In genomic region chr17:12928736-12929135, GRCh38 we compare ENCODE assay signal across 9 cellular contexts.
DNase-seq lines count a peak whose midpoint lies in the region; ATAC-seq and TF ChIP-seq lines count a peak whose summit lies in the region.
"Had no signal": no experiment of that assay in that cellular context is flagged by ENCODE, and none has a peak within 500 bp of the region (broad histone marks: within the 10 kb centered on the region; RNA-seq: fewer than 3 reads in every experiment).

No MANE protein-coding gene starts in this region.

- no peaks in the 10 kb centered on the region for H4K20me1 ChIP-seq in Loucy (ENCODE audit: insufficient read depth, low read length, poor library complexity, severe bottlenecking)

- no peak overlapping the region for H2AFZ ChIP-seq in Loucy (ENCODE audit: low read length)

- H3K4ac ChIP-seq in mesendoderm (ENCODE audit: low read depth, low read length): no peak overlapping the region

- no peaks in the 10 kb centered on the region for H3K9me2 ChIP-seq in Loucy (replicated peaks; ENCODE audit: low read depth, low read length)

- H3K18ac ChIP-seq in mesendoderm (ENCODE audit: low read length): no peak overlapping the region

- H3K9ac ChIP-seq in Loucy (ENCODE audit: low read depth, low read length, poor library complexity, severe bottlenecking) (no peak overlapping the region), mesendoderm (ENCODE audit: low read length) (no peak overlapping the region)

- H3K36me3 ChIP-seq in Loucy (ENCODE audit: insufficient read depth, low read length) (no peaks in the 10 kb centered on the region), mesendoderm (ENCODE audit: control insufficient read depth, insufficient read depth, low read length) (no peaks in the 10 kb centered on the region)
- H3K36me3 ChIP-seq: SJCRH30, thoracic aorta had no signal

- H3K79me1 ChIP-seq in mesendoderm (ENCODE audit: low read length): no peaks in the 10 kb centered on the region

- H2AK5ac ChIP-seq in mesendoderm (ENCODE audit: low read length): no peak overlapping the region

- peak; percentile 28 for TF ChIP-seq CTCF in Loucy (conservative IDR thresholded peaks at IDR 0.05; ENCODE audit: low read length)
- peak; percentile 24 for TF ChIP-seq CTCF in astrocyte of the spinal cord (IDR thresholded peaks at IDR 0.05; ENCODE audit: low read depth, low read length)

- H3K27me3 ChIP-seq in Loucy (ENCODE audit: insufficient read depth, low read length, poor library complexity, severe bottlenecking): no peaks in the 10 kb centered on the region
- no peaks in the 10 kb centered on the region for H3K27me3 ChIP-seq in mesendoderm (ENCODE audit: insufficient read depth, low read length, poor library complexity)

- peak; percentile 24 for DNase-seq in ELR (ENCODE audit: low read depth)
- peak; percentile 3 for DNase-seq in astrocyte of the spinal cord (ENCODE audit: low read depth, low spot score)
- DNase-seq in mesendoderm: peak; percentile 56
- DNase-seq in stimulated activated CD4-positive, alpha-beta T cell treated with anti-CD3 and anti-CD28 coated beads, Interleukin-4, amount 100 ng/mL, for 4 hours: no peak

- H3K79me2 ChIP-seq in Loucy (ENCODE audit: insufficient read depth, low read length): no peaks in the 10 kb centered on the region
- H3K79me2 ChIP-seq in mesendoderm (ENCODE audit: control insufficient read depth, insufficient read depth, low read length): no peaks in the 10 kb centered on the region

- H3K27ac ChIP-seq in mesendoderm (ENCODE audit: low read depth, low read length): no peak overlapping the region
- H3K27ac ChIP-seq: SJCRH30 had no signal

- H3K4me2 ChIP-seq in Loucy (ENCODE audit: low read depth, low read length, poor library complexity, severe bottlenecking) (no peak overlapping the region), mesendoderm (ENCODE audit: low read length) (no peak overlapping the region)

- H3K9me3 ChIP-seq in Loucy (ENCODE audit: insufficient read depth, low read depth, low read length): no peaks in the 10 kb centered on the region
- H3K9me3 ChIP-seq: thoracic aorta had no signal

- no peak overlapping the region for H2BK5ac ChIP-seq in mesendoderm (ENCODE audit: low read length)

- H3K4me1 ChIP-seq in Loucy (ENCODE audit: insufficient read depth, low read length, poor library complexity, severe bottlenecking) (peaks cover 5% of the 10 kb centered on the region), mesendoderm (ENCODE audit: control insufficient read depth, low read depth, low read length) (no peaks in the 10 kb centered on the region)
- H3K4me1 ChIP-seq: SJCRH30 had no signal

- no peak overlapping the region for H2BK120ac ChIP-seq in mesendoderm (ENCODE audit: low read depth, low read length)

- H3F3A ChIP-seq in Loucy (ENCODE audit: low read depth): no peaks in the 10 kb centered on the region

- H3K56ac ChIP-seq in mesendoderm (ENCODE audit: low read length): no peak overlapping the region

- H3K4me3 ChIP-seq in Loucy (ENCODE audit: low read length, poor library complexity, severe bottlenecking): no peak overlapping the region
- no peak overlapping the region for H3K4me3 ChIP-seq in astrocyte of the spinal cord (ENCODE audit: low read depth, low read length)
- H3K4me3 ChIP-seq in mesendoderm (ENCODE audit: low read length): no peak overlapping the region
- H3K4me3 ChIP-seq: SJCRH30 had no signal

- H3K23ac ChIP-seq in mesendoderm (ENCODE audit: low read length): no peak overlapping the region

- no peak overlapping the region for H4K8ac ChIP-seq in mesendoderm (ENCODE audit: low read depth, low read length)

- H4K5ac ChIP-seq in mesendoderm (ENCODE audit: low read length): no peak overlapping the region

- no peak for ATAC-seq in GM18907 (IDR thresholded peaks at IDR 0.05; ENCODE audit: unreplicated experiment)
- no peak for ATAC-seq in GM19023 (IDR thresholded peaks at IDR 0.05; ENCODE audit: unreplicated experiment)

- in situ Hi-C loops in astrocyte of the spinal cord (cut with HindIII; ENCODE audit: low sequenced_read_pairs): no loop called here

- no peak overlapping the region for H2BK15ac ChIP-seq in mesendoderm (replicated peaks; ENCODE audit: low read depth)

- no CpG with 5 or more reads among the region's 2 CpGs for WGBS in mesendoderm (ENCODE audit: extremely low coverage, insufficient coverage, low lambda C conversion rate)

Comparison
In these comparisons a context has a peak if more than half of its experiments do, and no peak if none do; other contexts are left out.
1. DNase-seq: peak in ELR (single experiment), astrocyte of the spinal cord (single experiment) and mesendoderm (single experiment); none in stimulated activated CD4-positive, alpha-beta T cell treated with anti-CD3 and anti-CD28 coated beads, Interleukin-4, amount 100 ng/mL, for 4 hours (0 of 2).